ENCODE assay signal across 9 cellular contexts in genomic region chr21:45612096-45613019, GRCh38. TPM values are rescaled to one million over a fixed set of nuclear protein-coding genes. Genes with fewer than 3 reads are reported as not detected.
DNase-seq lines count a peak whose midpoint lies in the region; ATAC-seq and TF ChIP-seq lines count a peak whose summit lies in the region.
"Had no signal": no experiment of that assay in that cellular context is flagged by ENCODE, and none has a peak within 500 bp of the region (broad histone marks: within the 10 kb centered on the region; RNA-seq: fewer than 3 reads in every experiment).

No MANE protein-coding gene starts in this region.

- DNase-seq in EH (ENCODE audit: low read depth) (peak; percentile 80), NCI-H446 treated with DMSO at 0.1 percent for 48 hours (lab: John Stamatoyannopoulos, UW) (peak; percentile 48), coronary artery (ENCODE audit: low spot score) (peak; percentile 61), posterior vena cava (ENCODE audit: low spot score) (peak; percentile 78), progenitor cell of endocrine pancreas (ENCODE audit: low spot score, unreplicated experiment) (no peak), DMS79 treated with DMSO at 0.1 percent for 48 hours (lab: John Stamatoyannopoulos, UW) (no peak)
- DNase-seq: NCI-H748 treated with DMSO at 0.1 percent for 48 hours had no signal

- intact Hi-C loops in posterior vena cava (cut with DNase I): no loop called here

- H3K36me3 Mint-ChIP-seq in progenitor cell of endocrine pancreas (ENCODE audit: insufficient read depth): no peaks in the 10 kb centered on the region

- H3K4me1 Mint-ChIP-seq in progenitor cell of endocrine pancreas (ENCODE audit: low read depth): peaks cover 4% of the 10 kb centered on the region

- no peak for TF ChIP-seq CTCF in coronary artery (IDR thresholded peaks at IDR 0.05)
- no peak for TF ChIP-seq CTCF in progenitor cell of endocrine pancreas (IDR thresholded peaks at IDR 0.05; ENCODE audit: unreplicated experiment)

- H3K4me3 Mint-ChIP-seq in progenitor cell of endocrine pancreas (ENCODE audit: low read depth): no peak overlapping the region

- H3K27ac Mint-ChIP-seq in progenitor cell of endocrine pancreas: no peak overlapping the region

- no peaks in the 10 kb centered on the region for H3K9me3 Mint-ChIP-seq in progenitor cell of endocrine pancreas (ENCODE audit: low read depth)

- no peak for ATAC-seq in GM18861 (IDR thresholded peaks at IDR 0.05; ENCODE audit: unreplicated experiment)

- no peak overlapping the region for H3K4me3 ChIP-seq in coronary artery

- no peak overlapping the region for H3K27ac ChIP-seq in coronary artery
- H3K27ac ChIP-seq: VCaP had no signal

- H3K27me3 Mint-ChIP-seq in progenitor cell of endocrine pancreas: peaks cover 39% of the 10 kb centered on the region

RNA-seq across cellular contexts. Expression of gene PCBP3, which starts 31.2 kb away (rescaled TPM):
- total RNA-seq in posterior vena cava (1 to 10 TPM; 2.6 to 7.4 TPM), progenitor cell of endocrine pancreas (3.7 and 4.3 TPM in 2 replicates)

Comparison
In these comparisons a context has a peak if more than half of its experiments do, and no peak if none do; other contexts are left out.
1. DNase-seq: peak in EH (single experiment), NCI-H446 treated with DMSO at 0.1 percent for 48 hours (single experiment), coronary artery (single experiment) and posterior vena cava (single experiment); none in progenitor cell of endocrine pancreas (single experiment) and DMS79 treated with DMSO at 0.1 percent for 48 hours (single experiment).